ENCODE assay signal across 2 cellular contexts in the genomic region with DNA sequence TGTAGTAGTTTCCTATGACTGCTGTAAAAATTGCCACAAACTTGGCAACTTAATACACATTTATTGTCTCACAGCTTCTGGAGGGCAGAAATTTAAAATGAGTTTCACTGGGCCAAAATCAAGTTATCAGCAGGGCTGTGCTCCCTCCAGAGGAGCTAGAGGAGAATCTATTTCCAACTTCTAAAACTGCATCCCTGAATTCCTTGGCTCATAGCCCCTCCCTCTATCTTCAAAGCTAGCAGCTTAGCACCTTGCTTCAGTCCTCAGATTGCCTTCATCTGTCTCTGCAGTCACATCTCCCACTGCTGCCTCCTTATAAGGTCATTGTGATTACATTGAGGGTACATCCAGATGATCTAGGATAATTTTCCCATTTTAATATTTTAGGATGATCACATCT.
TF ChIP-seq lines count a peak whose summit lies in the region.

No MANE protein-coding gene starts in this region.

TF ChIP-seq in GM23338, 12 proteins besides CTCF, POLR2A, EP300 and RAD21 (continued from another document):
- TF ChIP-seq, protein P1, sequence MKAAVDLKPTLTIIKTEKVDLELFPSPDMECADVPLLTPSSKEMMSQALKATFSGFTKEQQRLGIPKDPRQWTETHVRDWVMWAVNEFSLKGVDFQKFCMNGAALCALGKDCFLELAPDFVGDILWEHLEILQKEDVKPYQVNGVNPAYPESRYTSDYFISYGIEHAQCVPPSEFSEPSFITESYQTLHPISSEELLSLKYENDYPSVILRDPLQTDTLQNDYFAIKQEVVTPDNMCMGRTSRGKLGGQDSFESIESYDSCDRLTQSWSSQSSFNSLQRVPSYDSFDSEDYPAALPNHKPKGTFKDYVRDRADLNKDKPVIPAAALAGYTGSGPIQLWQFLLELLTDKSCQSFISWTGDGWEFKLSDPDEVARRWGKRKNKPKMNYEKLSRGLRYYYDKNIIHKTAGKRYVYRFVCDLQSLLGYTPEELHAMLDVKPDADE (IDR thresholded peaks at IDR 0.05), result no peak
- TF ChIP-seq EZH2phosphoT487 (IDR thresholded peaks at IDR 0.05; ENCODE audit: unreplicated experiment), result no peak

TF ChIP-seq in WTC11, 78 proteins besides CTCF, POLR2A, EP300 and RAD21 (continued from another document):
- TF ChIP-seq, protein P2, sequence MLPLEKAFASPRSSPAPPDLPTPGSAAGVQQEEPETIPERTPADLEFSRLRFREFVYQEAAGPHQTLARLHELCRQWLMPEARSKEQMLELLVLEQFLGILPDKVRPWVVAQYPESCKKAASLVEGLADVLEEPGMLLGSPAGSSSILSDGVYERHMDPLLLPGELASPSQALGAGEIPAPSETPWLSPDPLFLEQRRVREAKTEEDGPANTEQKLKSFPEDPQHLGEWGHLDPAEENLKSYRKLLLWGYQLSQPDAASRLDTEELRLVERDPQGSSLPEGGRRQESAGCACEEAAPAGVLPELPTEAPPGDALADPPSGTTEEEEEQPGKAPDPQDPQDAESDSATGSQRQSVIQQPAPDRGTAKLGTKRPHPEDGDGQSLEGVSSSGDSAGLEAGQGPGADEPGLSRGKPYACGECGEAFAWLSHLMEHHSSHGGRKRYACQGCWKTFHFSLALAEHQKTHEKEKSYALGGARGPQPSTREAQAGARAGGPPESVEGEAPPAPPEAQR (CRISPR knock-in tag; IDR thresholded peaks at IDR 0.05), result no peak
- TF ChIP-seq ZNF121 (CRISPR knock-in tag; IDR thresholded peaks at IDR 0.05) (no peak), GABPB1 (CRISPR knock-in tag; IDR thresholded peaks at IDR 0.05) (no peak), SOX15 (CRISPR knock-in tag; IDR thresholded peaks at IDR 0.05) (no peak)
- TF ChIP-seq, protein P3, sequence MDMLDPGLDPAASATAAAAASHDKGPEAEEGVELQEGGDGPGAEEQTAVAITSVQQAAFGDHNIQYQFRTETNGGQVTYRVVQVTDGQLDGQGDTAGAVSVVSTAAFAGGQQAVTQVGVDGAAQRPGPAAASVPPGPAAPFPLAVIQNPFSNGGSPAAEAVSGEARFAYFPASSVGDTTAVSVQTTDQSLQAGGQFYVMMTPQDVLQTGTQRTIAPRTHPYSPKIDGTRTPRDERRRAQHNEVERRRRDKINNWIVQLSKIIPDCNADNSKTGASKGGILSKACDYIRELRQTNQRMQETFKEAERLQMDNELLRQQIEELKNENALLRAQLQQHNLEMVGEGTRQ (CRISPR knock-in tag; IDR thresholded peaks at IDR 0.05), result no peak
- TF ChIP-seq, protein P4, sequence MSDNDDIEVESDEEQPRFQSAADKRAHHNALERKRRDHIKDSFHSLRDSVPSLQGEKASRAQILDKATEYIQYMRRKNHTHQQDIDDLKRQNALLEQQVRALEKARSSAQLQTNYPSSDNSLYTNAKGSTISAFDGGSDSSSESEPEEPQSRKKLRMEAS (CRISPR knock-in tag; IDR thresholded peaks at IDR 0.05), result no peak
- TF ChIP-seq, protein P5, sequence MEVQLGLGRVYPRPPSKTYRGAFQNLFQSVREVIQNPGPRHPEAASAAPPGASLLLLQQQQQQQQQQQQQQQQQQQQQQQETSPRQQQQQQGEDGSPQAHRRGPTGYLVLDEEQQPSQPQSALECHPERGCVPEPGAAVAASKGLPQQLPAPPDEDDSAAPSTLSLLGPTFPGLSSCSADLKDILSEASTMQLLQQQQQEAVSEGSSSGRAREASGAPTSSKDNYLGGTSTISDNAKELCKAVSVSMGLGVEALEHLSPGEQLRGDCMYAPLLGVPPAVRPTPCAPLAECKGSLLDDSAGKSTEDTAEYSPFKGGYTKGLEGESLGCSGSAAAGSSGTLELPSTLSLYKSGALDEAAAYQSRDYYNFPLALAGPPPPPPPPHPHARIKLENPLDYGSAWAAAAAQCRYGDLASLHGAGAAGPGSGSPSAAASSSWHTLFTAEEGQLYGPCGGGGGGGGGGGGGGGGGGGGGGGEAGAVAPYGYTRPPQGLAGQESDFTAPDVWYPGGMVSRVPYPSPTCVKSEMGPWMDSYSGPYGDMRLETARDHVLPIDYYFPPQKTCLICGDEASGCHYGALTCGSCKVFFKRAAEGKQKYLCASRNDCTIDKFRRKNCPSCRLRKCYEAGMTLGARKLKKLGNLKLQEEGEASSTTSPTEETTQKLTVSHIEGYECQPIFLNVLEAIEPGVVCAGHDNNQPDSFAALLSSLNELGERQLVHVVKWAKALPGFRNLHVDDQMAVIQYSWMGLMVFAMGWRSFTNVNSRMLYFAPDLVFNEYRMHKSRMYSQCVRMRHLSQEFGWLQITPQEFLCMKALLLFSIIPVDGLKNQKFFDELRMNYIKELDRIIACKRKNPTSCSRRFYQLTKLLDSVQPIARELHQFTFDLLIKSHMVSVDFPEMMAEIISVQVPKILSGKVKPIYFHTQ (CRISPR knock-in tag; IDR thresholded peaks at IDR 0.05), result no peak
- TF ChIP-seq, protein P6, sequence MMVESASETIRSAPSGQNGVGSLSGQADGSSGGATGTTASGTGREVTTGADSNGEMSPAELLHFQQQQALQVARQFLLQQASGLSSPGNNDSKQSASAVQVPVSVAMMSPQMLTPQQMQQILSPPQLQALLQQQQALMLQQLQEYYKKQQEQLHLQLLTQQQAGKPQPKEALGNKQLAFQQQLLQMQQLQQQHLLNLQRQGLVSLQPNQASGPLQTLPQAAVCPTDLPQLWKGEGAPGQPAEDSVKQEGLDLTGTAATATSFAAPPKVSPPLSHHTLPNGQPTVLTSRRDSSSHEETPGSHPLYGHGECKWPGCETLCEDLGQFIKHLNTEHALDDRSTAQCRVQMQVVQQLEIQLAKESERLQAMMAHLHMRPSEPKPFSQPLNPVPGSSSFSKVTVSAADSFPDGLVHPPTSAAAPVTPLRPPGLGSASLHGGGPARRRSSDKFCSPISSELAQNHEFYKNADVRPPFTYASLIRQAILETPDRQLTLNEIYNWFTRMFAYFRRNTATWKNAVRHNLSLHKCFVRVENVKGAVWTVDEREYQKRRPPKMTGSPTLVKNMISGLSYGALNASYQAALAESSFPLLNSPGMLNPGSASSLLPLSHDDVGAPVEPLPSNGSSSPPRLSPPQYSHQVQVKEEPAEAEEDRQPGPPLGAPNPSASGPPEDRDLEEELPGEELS (CRISPR knock-in tag; IDR thresholded peaks at IDR 0.05), result no peak
